Comparison of ENCODE assay signal across 8 cellular contexts in the genomic region with DNA sequence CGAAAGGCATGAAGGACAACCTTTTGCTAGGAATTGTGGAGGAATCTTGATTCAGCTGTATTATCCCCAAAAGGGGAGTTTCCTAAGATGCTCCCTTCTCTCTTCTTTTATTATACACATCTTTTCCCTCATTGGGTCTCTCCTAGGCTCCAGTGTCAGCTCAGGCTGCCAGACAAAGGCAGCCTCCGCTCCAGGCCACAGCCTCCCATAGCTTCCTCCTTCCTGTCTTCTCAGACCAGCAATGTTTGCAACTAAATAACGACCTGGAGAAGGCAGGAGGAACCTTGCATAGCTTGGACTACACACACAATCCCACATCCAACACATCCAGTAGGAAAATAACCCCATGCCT. TPM values are rescaled to one million over a fixed set of nuclear protein-coding genes. Genes with fewer than 3 reads are reported as not detected.
DNase-seq lines count a peak whose midpoint lies in the region; ATAC-seq and TF ChIP-seq lines count a peak whose summit lies in the region.

No MANE protein-coding gene starts in this region.

- POLR2A ChIA-PET in CD8-positive, alpha-beta memory T cell (lab: Charles Lee), result interaction anchor here (0.7 to 1.8 kb wide), 7 partner anchors 11 to 42 kb away, joined by 3 to 9 read pairs (median 5); a partner anchor contains a TSS

- CTCF ChIA-PET in CD8-positive, alpha-beta memory T cell (lab: Charles Lee), result interaction anchor here (0.7 to 11.3 kb wide), 8 partner anchors 8 to 98 kb away, joined by 3 to 258 read pairs (median 17); a partner anchor contains a TSS

- H3K4me3 Mint-ChIP-seq in CD8-positive, alpha-beta memory T cell, result peak overlapping the region; percentile 92 to 99 (median 97)
- peak overlapping the region; percentile 91 for H3K4me3 Mint-ChIP-seq in nephron progenitor cell

- peak overlapping the region; percentile 67 for H3K4me3 ChIP-seq in CD8-positive, alpha-beta memory T cell (ENCODE audit: low read length)

- H3K27ac Mint-ChIP-seq in CD8-positive, alpha-beta memory T cell, result peak overlapping the region in 7 of 8 donors; percentile 50 to 99 (median 95)
- peak overlapping the region; percentile 99 for H3K27ac Mint-ChIP-seq in nephron progenitor cell

- H3K36me3 Mint-ChIP-seq in CD8-positive, alpha-beta memory T cell, result peaks cover 0 to 19% (median 4%) of the 10 kb centered on the region in 3 donors
- H3K36me3 Mint-ChIP-seq in nephron progenitor cell (ENCODE audit: low read depth), result no peaks in the 10 kb centered on the region

- no peaks in the 10 kb centered on the region for H3K36me3 ChIP-seq in CD8-positive, alpha-beta memory T cell (ENCODE audit: insufficient read depth, low read length)

- H3K27me3 ChIP-seq in CD8-positive, alpha-beta memory T cell (ENCODE audit: insufficient read depth, low read length, poor library complexity, severe bottlenecking), result no peaks in the 10 kb centered on the region

- TF ChIP-seq CTCF in nephron progenitor cell (IDR thresholded peaks at IDR 0.05), result no peak

- H3K9me3 ChIP-seq in CD8-positive, alpha-beta memory T cell (ENCODE audit: low read length), result no peaks in the 10 kb centered on the region

- DNase-seq in CD8-positive, alpha-beta memory T cell, result no peak
- DNase-seq in MV-4-11 (lab: John Stamatoyannopoulos, UW) (peak; percentile 37), nephron progenitor cell (no peak), hypothalamus (lab: John Stamatoyannopoulos, UW) (no peak), SKM-1 treated with dmso at 0.1 percent for 144 hours (lab: John Stamatoyannopoulos, UW; ENCODE audit: unreplicated experiment) (no peak), iPS-NIHi11 (ENCODE audit: low spot score) (no peak)

- ATAC-seq in HG03469 (IDR thresholded peaks at IDR 0.05; ENCODE audit: unreplicated experiment), result no peak

- H3K27ac ChIP-seq in CD8-positive, alpha-beta memory T cell (ENCODE audit: low read depth, low read length), result peak overlapping the region; percentile 66
- H3K27ac ChIP-seq in cingulate gyrus (ENCODE audit: low read depth, low read length), result peak overlapping the region; percentile 88

- H3K9me3 Mint-ChIP-seq in CD8-positive, alpha-beta memory T cell, result no peaks in the 10 kb centered on the region
- H3K9me3 Mint-ChIP-seq in nephron progenitor cell, result no peaks in the 10 kb centered on the region

- peaks cover 22 to 28% (median 23%) of the 10 kb centered on the region in 3 donors for H3K4me1 Mint-ChIP-seq in CD8-positive, alpha-beta memory T cell
- peaks cover 83% of the 10 kb centered on the region for H3K4me1 Mint-ChIP-seq in nephron progenitor cell

- H3K27me3 Mint-ChIP-seq in CD8-positive, alpha-beta memory T cell, result peaks cover 9 to 23% of the 10 kb centered on the region in 2 donors
- peaks cover 64% of the 10 kb centered on the region for H3K27me3 Mint-ChIP-seq in nephron progenitor cell (ENCODE audit: low read depth, poor library complexity)

- H3K4me1 ChIP-seq in CD8-positive, alpha-beta memory T cell (ENCODE audit: insufficient read depth, low read length), result peaks cover 17% of the 10 kb centered on the region

RNA-seq across cellular contexts. Expression of a gene that starts 12.3 kb away (rescaled TPM):
- 10 to 100 TPM; 25.2 to 26.5 TPM for total RNA-seq in CD8-positive, alpha-beta memory T cell
- 17.6 TPM for polyA plus RNA-seq in CD8-positive, alpha-beta memory T cell

RNA-seq across cellular contexts. Expression of a gene that starts 12.4 kb away (rescaled TPM):
- total RNA-seq in CD8-positive, alpha-beta memory T cell, result under 1 TPM; 0.31 to 0.33 TPM
- polyA plus RNA-seq in CD8-positive, alpha-beta memory T cell, result 0.23 TPM

RNA-seq across cellular contexts. Expression of a gene that starts 18.5 kb away (rescaled TPM):
- total RNA-seq in CD8-positive, alpha-beta memory T cell, result under 1 TPM; 0.18 to 0.20 TPM
- not detected for polyA plus RNA-seq in CD8-positive, alpha-beta memory T cell

RNA-seq across cellular contexts. Expression of a gene that starts 43.7 kb away (rescaled TPM):
- total RNA-seq in CD8-positive, alpha-beta memory T cell, result 10 to 100 TPM; 10.9 to 11.5 TPM
- 19.7 TPM for polyA plus RNA-seq in CD8-positive, alpha-beta memory T cell

RNA-seq across cellular contexts. Expression of a gene that starts 56.0 kb away (rescaled TPM):
- 10 to 100 TPM; 40.6 to 44.3 TPM for total RNA-seq in CD8-positive, alpha-beta memory T cell
- 8.2 TPM for polyA plus RNA-seq in CD8-positive, alpha-beta memory T cell
